19 cellular contexts compared by ENCODE assay signal in the genomic region with DNA sequence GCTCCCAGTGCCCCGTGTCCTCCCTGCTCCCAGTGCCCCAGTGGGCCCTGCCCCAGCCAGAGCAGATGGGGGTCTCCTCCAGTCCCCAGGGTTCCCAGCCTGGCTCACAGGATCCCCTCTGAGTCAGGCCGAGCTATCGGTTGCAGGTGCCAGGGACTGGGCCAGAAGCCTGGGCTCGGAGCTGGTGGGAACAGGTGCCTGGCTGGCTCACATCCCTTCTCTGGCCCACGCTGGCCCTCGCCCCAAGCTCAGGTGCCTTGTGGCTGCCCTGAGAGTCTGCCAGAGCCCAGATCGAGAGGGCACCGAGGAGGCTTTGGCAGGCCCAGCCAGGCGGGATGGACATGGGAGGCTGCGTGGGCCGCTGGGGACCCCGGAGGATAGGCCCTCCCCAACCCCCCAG. TPM values are rescaled to one million over a fixed set of nuclear protein-coding genes. Genes with fewer than 3 reads are reported as not detected.
A peak's percentile ranks its signal among the peaks of the same experiment; 100 is the strongest.
DNase-seq lines count a peak whose midpoint lies in the region; ATAC-seq, FAIRE-seq and TF ChIP-seq lines count a peak whose summit lies in the region.
"Had no signal": no experiment of that assay in that cellular context is flagged by ENCODE, and none has a peak within 500 bp of the region (broad histone marks: within the 10 kb centered on the region; RNA-seq: fewer than 3 reads in every experiment).

No MANE protein-coding gene starts in this region.

- H3K4me1 ChIP-seq in A549 = peaks cover 16% of the 10 kb centered on the region
- H3K4me1 ChIP-seq in K562 (replicated peaks in 1 of 2; ENCODE audit: control insufficient read depth in 2 of 2, insufficient read depth in 2 of 2, low read length in 2 of 2) = peaks cover 0 to 71% of the 10 kb centered on the region in 2 experiments; a peak in 2 of 5 replicates
- H3K4me1 ChIP-seq in mesenchymal stem cell (ENCODE audit: control insufficient read depth, insufficient read depth, low read depth, low read length) = peaks cover 32% of the 10 kb centered on the region

- no peaks in the 10 kb centered on the region for H3K79me1 ChIP-seq in mesenchymal stem cell (replicated peaks; ENCODE audit: low read length, poor library complexity, severe bottlenecking)

- WGBS in A549 (ENCODE audit: missing lambda C conversion rate) = 100% methylated on average over 2 of the region's 12 CpGs
- 5% methylated on average over 6 of the region's 12 CpGs for WGBS in K562 (ENCODE audit: insufficient coverage, low coverage, missing lambda C conversion rate)
- 93% methylated on average over 10 of the region's 12 CpGs for WGBS in mesenchymal stem cell

- no peaks in the 10 kb centered on the region for H3K9me1 ChIP-seq in K562 (ENCODE audit: control insufficient read depth, insufficient read depth, low read length)

- H3K9ac ChIP-seq in K562 (ENCODE audit: insufficient read depth in 1 of 2, low read depth in 2 of 2, low read length in 2 of 2) (no peak overlapping the region; a peak in 1 of 4 replicates), mesenchymal stem cell (ENCODE audit: low read length) (no peak overlapping the region)

- CTCF ChIA-PET in A549 (lab: Yijun Ruan, JAX) (interaction anchor here (1.4 to 1.6 kb wide), 2 partner anchors 9 to 51 kb away, joined by 3 to 4 read pairs; no protein-coding TSS in a partner anchor), K562 (lab: Yijun Ruan, JAX; ENCODE audit: low intra/inter-chr PET ratio) (no interaction called here)

- H3K18ac ChIP-seq in mesenchymal stem cell (ENCODE audit: low read depth in 1 of 2, low read length in 2 of 2) = no peak overlapping the region

- H3K27me3 ChIP-seq in K562 (ENCODE audit: control insufficient read depth in 2 of 2, insufficient read depth in 2 of 2, low read length in 2 of 2) = peaks cover 40 to 78% of the 10 kb centered on the region in 2 experiments; a peak in 4 of 5 replicates
- H3K27me3 ChIP-seq in mesenchymal stem cell (ENCODE audit: control insufficient read depth in 1 of 2, insufficient read depth in 1 of 2, low read length in 2 of 2) = peaks cover 0 to 65% of the 10 kb centered on the region in 2 experiments

- H2BK120ac ChIP-seq in mesenchymal stem cell (ENCODE audit: low read depth, low read length) = no peak overlapping the region

- H3K9me3 ChIP-seq in A549 (no peaks in the 10 kb centered on the region), K562 (replicated peaks; ENCODE audit: control insufficient read depth, insufficient read depth, low read depth, low read length) (no peaks in the 10 kb centered on the region), mesenchymal stem cell (ENCODE audit: control insufficient read depth, low read length) (no peaks in the 10 kb centered on the region)

- TF ChIP-seq RAD21 in A549 (conservative IDR thresholded peaks at IDR 0.05 in 1 of 2, IDR thresholded peaks at IDR 0.05 in 1 of 2) = no peak
- no peak for TF ChIP-seq RAD21 in Ishikawa (IDR thresholded peaks at IDR 0.05; ENCODE audit: low read depth)
- TF ChIP-seq RAD21 in K562 (CRISPR knock-in tag; conservative IDR thresholded peaks at IDR 0.05 in 1 of 2, IDR thresholded peaks at IDR 0.05 in 1 of 2) = no peak

- no peak overlapping the region for H2BK5ac ChIP-seq in mesenchymal stem cell (ENCODE audit: low read depth, low read length, poor library complexity, severe bottlenecking)

- POLR2A ChIA-PET in A549 (lab: Yijun Ruan, JAX) (interaction anchor here (0.9 kb wide), 1 partner anchor 11 kb away, joined by 3 read pairs; no protein-coding TSS in a partner anchor), K562 (lab: Yijun Ruan, JAX) (interaction anchor here (0.7 kb wide), 1 partner anchor 27 kb away, joined by 3 read pairs; no protein-coding TSS in a partner anchor)

- H3K4me2 ChIP-seq in A549 = peak overlapping the region; percentile 59; the same call in 1 of the 3 replicates
- H3K4me2 ChIP-seq in K562 (ENCODE audit: insufficient read depth, low read length) = no peak overlapping the region
- H3K4me2 ChIP-seq in mesenchymal stem cell (ENCODE audit: low read length, poor library complexity, severe bottlenecking) = no peak overlapping the region

- H3K4me3 ChIP-seq in A549 (no peak overlapping the region), K562 (no peak overlapping the region), mesenchymal stem cell (ENCODE audit: insufficient read depth in 1 of 2, low read depth in 1 of 2, low read length in 2 of 2) (no peak overlapping the region)

- TF ChIP-seq EP300 in A549 (IDR thresholded peaks at IDR 0.05) (no peak), Ishikawa (IDR thresholded peaks at IDR 0.05; ENCODE audit: borderline replicate concordance) (no peak), K562 (IDR thresholded peaks at IDR 0.05; ENCODE audit: low read length) (no peak)

- TF ChIP-seq CTCF in A549 (IDR thresholded peaks at IDR 0.05) = no peak
- no peak for TF ChIP-seq CTCF in K562 (IDR thresholded peaks at IDR 0.05 in 2 of 3, conservative IDR thresholded peaks at IDR 0.05 in 1 of 3; ENCODE audit: insufficient read depth in 2 of 3, low read depth in 1 of 3, low read length in 3 of 3)

- in situ Hi-C loops in K562 (cut with MboI) = no loop called here

- H2AFZ ChIP-seq in K562 (ENCODE audit: low read depth, low read length) = no peak overlapping the region
- no peak overlapping the region for H2AFZ ChIP-seq in mesenchymal stem cell (ENCODE audit: low read depth, low read length)

- H4K8ac ChIP-seq in mesenchymal stem cell (ENCODE audit: low read length) = no peak overlapping the region

- ATAC-seq in A549 = peak in 1 of 2 experiments; percentile 4; a peak in 1 of 6 replicates
- ATAC-seq in K562 = no peak
- no peak for ATAC-seq in activated CD4-positive, CD25-positive, alpha-beta regulatory T cell treated with anti-CD3 and anti-CD28 coated beads, Interleukin-2, amount 50 U/mL, for 24 hours
- ATAC-seq in HG03159 (IDR thresholded peaks at IDR 0.05; ENCODE audit: unreplicated experiment) = no peak

- H3K79me2 ChIP-seq in K562 (ENCODE audit: control insufficient read depth, insufficient read depth, low read length) = no peaks in the 10 kb centered on the region

- intact Hi-C loops in K562 (cut with micrococcal nuclease) = no loop called here

- no peak overlapping the region for H2BK15ac ChIP-seq in mesenchymal stem cell (ENCODE audit: low read depth, poor library complexity, severe bottlenecking)

- H3K23ac ChIP-seq in mesenchymal stem cell (ENCODE audit: low read length in 2 of 2) = no peak overlapping the region

- H3K27ac ChIP-seq in A549 (peak overlapping the region; percentile 62 to 79; a peak in 4 of 6 replicates), K562 (ENCODE audit: extremely low read depth, low read depth, low read length) (no peak overlapping the region), mesenchymal stem cell (ENCODE audit: low read length, poor library complexity, severe bottlenecking) (no peak overlapping the region)

- no peak overlapping the region for H3K14ac ChIP-seq in mesenchymal stem cell (ENCODE audit: low read length in 2 of 2)

- peaks cover 31% of the 10 kb centered on the region for H4K20me1 ChIP-seq in K562 (replicated peaks; ENCODE audit: control insufficient read depth, insufficient read depth, low read length)

- no peak overlapping the region for H2AK5ac ChIP-seq in mesenchymal stem cell (ENCODE audit: low read length, severe bottlenecking)

- H3K36me3 ChIP-seq in K562 (ENCODE audit: control insufficient read depth, insufficient read depth, low read length) = no peaks in the 10 kb centered on the region
- peaks cover 0 to 76% of the 10 kb centered on the region in 2 experiments for H3K36me3 ChIP-seq in mesenchymal stem cell (ENCODE audit: control insufficient read depth in 1 of 2, insufficient read depth in 2 of 2, low read depth in 1 of 2, low read length in 2 of 2)

- no TSS peak for BruUV-seq in K562 (replicated peaks; lab: Mats Ljungman, UMichigan)

- no peak overlapping the region for H3K4ac ChIP-seq in mesenchymal stem cell (ENCODE audit: low read depth in 1 of 2, low read length in 2 of 2)

- H4K91ac ChIP-seq in mesenchymal stem cell (ENCODE audit: low read length) = no peak overlapping the region

- FAIRE-seq in A549 (lab: Jason Lieb, UNC) = no peak
- FAIRE-seq in K562 (lab: Jason Lieb, UNC) = no peak
- FAIRE-seq: G401.6 had no signal

- no peak for DNase-seq in A549 (ENCODE audit: low read depth in 1 of 2, low spot score in 1 of 2)
- DNase-seq in K562 (ENCODE audit: extremely low read depth in 1 of 4, low spot score in 3 of 4) = no peak
- peak; percentile 42 for DNase-seq in myocyte (ENCODE audit: low read depth)
- DNase-seq in AG20443 (ENCODE audit: low spot score) = no peak
- no peak for DNase-seq in mesenchymal stem cell
- DNase-seq: 8988T, DND-41, KG1, NCI-H1417, NCI-H187 treated with DMSO at 0.1 percent for 48 hours, NCI-H345, NCI-H524 treated with DMSO at 0.1 percent for 48 hours had no signal

- H2BK12ac ChIP-seq in mesenchymal stem cell (ENCODE audit: low read length in 2 of 2) = no peak overlapping the region

- TF ChIP-seq POLR2A in A549 (IDR thresholded peaks at IDR 0.05; ENCODE audit: low read length) (no peak), K562 (conservative IDR thresholded peaks at IDR 0.05) (no peak)

RNA-seq across cellular contexts. Expression of a gene that starts 18.9 kb away (rescaled TPM):
- 0.10 and 0.16 TPM in 2 replicates for polyA plus RNA-seq in A549 (2011; rRNA removed)
- 0.49 and 0.61 TPM in 2 replicates for polyA plus RNA-seq in A549 (2012; cell fraction: cytosol; rRNA removed)
- 1.8 and 2.8 TPM in 2 replicates for polyA plus RNA-seq in A549 (2012; cell fraction: nucleus; rRNA removed)
- polyA plus RNA-seq in A549 (2017; fragmentation: RNase III; extraction: RNeasy Plus Mini Kit Qiagen cat#74134 plus additional on column Dnase treatment) = 0.18 to 0.44 TPM (median 0.21 TPM) in 3 replicates
- 0.29 and 0.44 TPM in 2 replicates for polyA minus RNA-seq in A549 (2011; rRNA and poly(A)+ RNA removed)
- 0.07 TPM in 1 of 2 replicates, not detected in the other for total RNA-seq in K562 (2011; cell fraction: chromatin; rRNA removed; ENCODE audit: low replicate concordance)
- total RNA-seq in K562 (2011; cell fraction: nucleolus; rRNA removed) = not detected in 2 replicates
- not detected in 2 replicates for total RNA-seq in K562 (2011; cell fraction: nucleoplasm; rRNA removed)
- total RNA-seq in K562 (2014; rRNA removed) = not detected in 2 replicates
- total RNA-seq in K562 (2014; rRNA removed; fragmentation: Illumina TruSeq; extraction: Trizol) = not detected in 2 replicates
- not detected in 2 replicates for total RNA-seq in K562 (2015; rRNA removed; fragmentation: Illumina TruSeq; extraction: Trizol)
- total RNA-seq in K562 (2021) = 0.04 and 0.16 TPM in 2 replicates
- not detected in 2 replicates for polyA plus RNA-seq in K562 (2011; rRNA removed)
- polyA plus RNA-seq in K562 (2011; cell fraction: cytosol; rRNA removed) = not detected in 2 replicates
- 0.01 and 0.04 TPM in 2 replicates for polyA plus RNA-seq in K562 (2011; cell fraction: nucleus; rRNA removed)
- not detected in 2 replicates for polyA plus RNA-seq in K562 (2012)
- polyA plus RNA-seq in K562 (2014; fragmentation: Illumina TruSeq; extraction: Trizol) = not detected in 2 replicates
- not detected for polyA plus RNA-seq in K562 (2014; fragmentation: Nextera tagmentation; extraction: Ambion mirVana)
- polyA plus RNA-seq in K562 (2014; rRNA removed) = not detected in 2 replicates
- not detected in 2 replicates for polyA minus RNA-seq in K562 (2011; rRNA and poly(A)+ RNA removed)
- polyA minus RNA-seq in K562 (2011; cell fraction: cytosol; rRNA and poly(A)+ RNA removed) = not detected in 2 replicates
- polyA minus RNA-seq in K562 (2011; cell fraction: nucleus; rRNA and poly(A)+ RNA removed) = not detected in 2 replicates
- total RNA-seq in myocyte = 0.21 and 0.57 TPM in 2 replicates
- polyA plus RNA-seq in myocyte (2012) = 0.14 TPM
- polyA plus RNA-seq in mesenchymal stem cell (2013, experiment 1 of 2) = under 0.01 TPM
- polyA plus RNA-seq in mesenchymal stem cell (2013, experiment 2 of 2) = not detected

RNA-seq across cellular contexts. Expression of a gene that starts 31.4 kb away (rescaled TPM):
- polyA plus RNA-seq in A549 (2011; rRNA removed) (8.1 and 8.3 TPM in 2 replicates), A549 (2017; fragmentation: RNase III; extraction: RNeasy Plus Mini Kit Qiagen cat#74134 plus additional on column Dnase treatment) (13.4 to 16.1 TPM (median 13.8 TPM) in 3 replicates), K562 (2011; rRNA removed) (23.3 and 39.3 TPM in 2 replicates), K562 (2014; fragmentation: Illumina TruSeq; extraction: Trizol) (31.5 and 31.8 TPM in 2 replicates), K562 (2014; fragmentation: Nextera tagmentation; extraction: Ambion mirVana) (1 to 10 TPM in 1 of 2 experiments, under 1 TPM in 1; 0.93 to 1.4 TPM), K562 (2014; rRNA removed) (41.3 and 42.3 TPM in 2 replicates)
- 14.2 and 14.9 TPM in 2 replicates for polyA plus RNA-seq in A549 (2012; cell fraction: cytosol; rRNA removed)
- polyA plus RNA-seq in A549 (2012; cell fraction: nucleus; rRNA removed) = 61.3 and 73.3 TPM in 2 replicates
- 13.1 and 27.0 TPM in 2 replicates for polyA minus RNA-seq in A549 (2011; rRNA and poly(A)+ RNA removed)
- total RNA-seq in K562 (2011; cell fraction: chromatin; rRNA removed; ENCODE audit: low replicate concordance) = 114 and 307 TPM in 2 replicates
- 194 and 202 TPM in 2 replicates for total RNA-seq in K562 (2011; cell fraction: nucleolus; rRNA removed)
- total RNA-seq in K562 (2011; cell fraction: nucleoplasm; rRNA removed) = 119 and 146 TPM in 2 replicates
- total RNA-seq in K562 (2014; rRNA removed) (39.6 and 50.7 TPM in 2 replicates), K562 (2014; rRNA removed; fragmentation: Illumina TruSeq; extraction: Trizol) (15.3 and 19.2 TPM in 2 replicates), K562 (2015; rRNA removed; fragmentation: Illumina TruSeq; extraction: Trizol) (29.7 and 32.0 TPM in 2 replicates), K562 (2021) (55.6 and 61.3 TPM in 2 replicates), myocyte (19.4 and 27.5 TPM in 2 replicates)
- polyA plus RNA-seq in K562 (2011; cell fraction: cytosol; rRNA removed) = 21.3 and 25.3 TPM in 2 replicates
- polyA plus RNA-seq in K562 (2011; cell fraction: nucleus; rRNA removed) = 181 and 249 TPM in 2 replicates
- polyA plus RNA-seq in K562 (2012) = 28.4 and 32.3 TPM in 2 replicates
- 22.3 and 22.4 TPM in 2 replicates for polyA minus RNA-seq in K562 (2011; rRNA and poly(A)+ RNA removed)
- 35.2 and 42.6 TPM in 2 replicates for polyA minus RNA-seq in K562 (2011; cell fraction: cytosol; rRNA and poly(A)+ RNA removed)
- polyA minus RNA-seq in K562 (2011; cell fraction: nucleus; rRNA and poly(A)+ RNA removed) = 116 and 142 TPM in 2 replicates
- polyA plus RNA-seq in myocyte (2012) = 17.9 TPM
- 10.2 TPM for polyA plus RNA-seq in mesenchymal stem cell (2013, experiment 1 of 2)
- 9.9 TPM for polyA plus RNA-seq in mesenchymal stem cell (2013, experiment 2 of 2)

RNA-seq across cellular contexts. Expression of a gene that starts 35.0 kb away (rescaled TPM):
- polyA plus RNA-seq in A549 (2011; rRNA removed) (not detected in 2 replicates), A549 (2017; fragmentation: RNase III; extraction: RNeasy Plus Mini Kit Qiagen cat#74134 plus additional on column Dnase treatment) (not detected in 3 replicates), K562 (2011; rRNA removed) (not detected in 2 replicates), K562 (2014; fragmentation: Illumina TruSeq; extraction: Trizol) (not detected in 2 replicates), K562 (2014; fragmentation: Nextera tagmentation; extraction: Ambion mirVana) (not detected), K562 (2014; rRNA removed) (not detected in 2 replicates)
- polyA plus RNA-seq in A549 (2012; cell fraction: cytosol; rRNA removed) = not detected in 2 replicates
- 0.04 and 0.07 TPM in 2 replicates for polyA plus RNA-seq in A549 (2012; cell fraction: nucleus; rRNA removed)
- polyA minus RNA-seq in A549 (2011; rRNA and poly(A)+ RNA removed) = not detected in 2 replicates
- total RNA-seq in K562 (2011; cell fraction: chromatin; rRNA removed; ENCODE audit: low replicate concordance) = not detected in 2 replicates
- not detected in 2 replicates for total RNA-seq in K562 (2011; cell fraction: nucleolus; rRNA removed)
- total RNA-seq in K562 (2011; cell fraction: nucleoplasm; rRNA removed) = not detected in 2 replicates
- total RNA-seq in K562 (2014; rRNA removed) (not detected in 2 replicates), K562 (2014; rRNA removed; fragmentation: Illumina TruSeq; extraction: Trizol) (not detected in 2 replicates), K562 (2015; rRNA removed; fragmentation: Illumina TruSeq; extraction: Trizol) (not detected in 2 replicates), K562 (2021) (not detected in 2 replicates), myocyte (not detected in 2 replicates)
- polyA plus RNA-seq in K562 (2011; cell fraction: cytosol; rRNA removed) = 0.04 TPM in 1 of 2 replicates, not detected in the other
- polyA plus RNA-seq in K562 (2011; cell fraction: nucleus; rRNA removed) = not detected in 2 replicates
- not detected in 2 replicates for polyA plus RNA-seq in K562 (2012)
- not detected in 2 replicates for polyA minus RNA-seq in K562 (2011; rRNA and poly(A)+ RNA removed)
- not detected in 2 replicates for polyA minus RNA-seq in K562 (2011; cell fraction: cytosol; rRNA and poly(A)+ RNA removed)
- polyA minus RNA-seq in K562 (2011; cell fraction: nucleus; rRNA and poly(A)+ RNA removed) = not detected in 2 replicates
- not detected for polyA plus RNA-seq in myocyte (2012)
- polyA plus RNA-seq in mesenchymal stem cell (2013, experiment 1 of 2) = not detected
- polyA plus RNA-seq in mesenchymal stem cell (2013, experiment 2 of 2) = not detected
- total RNA-seq: H4, RPMI7951 had no signal
- polyA plus RNA-seq: BJ had no signal

Comparison
In these comparisons a context has a peak if more than half of its experiments do, and no peak if none do; other contexts are left out.
1. H3K27ac ChIP-seq: peak in A549 (2 of 2); none in K562 (single experiment) and mesenchymal stem cell (single experiment).